19 cellular contexts compared by ENCODE assay signal in the genomic region with DNA sequence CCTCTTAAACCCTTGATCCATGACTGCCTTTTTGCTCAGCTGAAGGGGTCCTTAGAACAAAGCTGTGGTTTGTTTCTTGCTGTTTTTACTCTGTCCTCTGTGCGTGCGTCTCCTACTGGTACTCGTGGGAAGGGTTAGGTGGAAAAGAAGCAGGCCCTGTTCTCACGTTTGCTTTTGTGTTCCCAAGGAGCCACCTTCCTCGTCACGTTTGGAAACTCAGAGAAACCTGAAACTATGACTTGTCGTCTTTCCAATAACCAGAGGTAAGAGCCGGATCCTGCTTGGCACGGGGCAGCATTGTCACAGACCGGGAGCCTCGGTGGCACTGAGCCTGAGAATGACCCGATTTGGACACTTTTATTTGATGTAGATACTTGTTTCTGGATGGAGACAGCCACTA. TPM values are rescaled to one million over a fixed set of nuclear protein-coding genes. Genes with fewer than 3 reads are reported as not detected.
DNase-seq lines count a peak whose midpoint lies in the region; ATAC-seq and TF ChIP-seq lines count a peak whose summit lies in the region.
"Had no signal": no experiment of that assay in that cellular context is flagged by ENCODE, and none has a peak within 500 bp of the region (broad histone marks: within the 10 kb centered on the region; RNA-seq: fewer than 3 reads in every experiment).

No MANE protein-coding gene starts in this region.

- BruUV-seq in MCF 10A (replicated peaks; lab: Mats Ljungman, UMichigan): no TSS peak

- H3K4me1 ChIP-seq in breast epithelium: peaks cover 0 to 24% of the 10 kb centered on the region in 2 donors
- H3K4me1 ChIP-seq in body of pancreas: peaks cover 68% of the 10 kb centered on the region
- H3K4me1 ChIP-seq in thyroid gland: peaks cover 19 to 36% of the 10 kb centered on the region in 2 donors

- CTCF ChIA-PET in MCF 10A (lab: Yijun Ruan, JAX): interaction anchor here (0.6 kb wide), 1 partner anchor 193 kb away, joined by 3 read pairs; no protein-coding TSS in a partner anchor

- no peak overlapping the region for H3K4me3 ChIP-seq in breast epithelium
- no peak overlapping the region for H3K4me3 ChIP-seq in body of pancreas
- no peak overlapping the region for H3K4me3 ChIP-seq in thyroid gland (replicated peaks in 1 of 3)

- DNase-seq in breast epithelium (ENCODE audit: low spot score in 2 of 2): peak in 1 of 2 donors; percentile 72
- no peak for DNase-seq in MCF 10A (ENCODE audit: unreplicated experiment)
- DNase-seq in body of pancreas: peak in 3 of 4 donors; percentile 27 to 50 (median 47)
- peak; percentile 32 for DNase-seq in medulla oblongata (ENCODE audit: extremely low spot score)
- peak; percentile 83 to 91 for DNase-seq in thyroid gland
- DNase-seq in ureter (ENCODE audit: low spot score): no peak
- DNase-seq in NCI-H1930 (lab: John Stamatoyannopoulos, UW): no peak
- DNase-seq in ecto neural progenitor cell (ENCODE audit: low spot score): no peak
- DNase-seq: activated T-cell treated with anti-CD3 and anti-CD28 coated beads, Interleukin-2, amount 50 U/mL, for 72 hours; BE2C; Calu3; KBM-7; NCI-H1048; NCI-H2171 treated with DMSO at 0.1 percent for 48 hours; PC-3; stimulated activated CD4-positive, alpha-beta T cell treated with anti-CD3 and anti-CD28 coated beads, Interleukin-2, amount 100 ng/mL, for 24 hours; stimulated activated naive CD4-positive, alpha-beta T cell treated with Interleukin-2 at 50 U/mL for 16 hours had no signal

- no peaks in the 10 kb centered on the region for H3K36me3 ChIP-seq in breast epithelium
- peaks cover 0 to 6% of the 10 kb centered on the region in 2 donors for H3K36me3 ChIP-seq in body of pancreas (replicated peaks in 1 of 2; ENCODE audit: insufficient read depth in 1 of 2, low read depth in 2 of 2)
- peaks cover 14 to 19% of the 10 kb centered on the region in 2 donors for H3K36me3 ChIP-seq in thyroid gland

- H3K9me3 ChIP-seq in breast epithelium (no peaks in the 10 kb centered on the region), body of pancreas (no peaks in the 10 kb centered on the region), thyroid gland (no peaks in the 10 kb centered on the region)
- H3K9me3 ChIP-seq: BE2C had no signal

- no peaks in the 10 kb centered on the region for H3K27me3 Mint-ChIP-seq in MCF 10A (ENCODE audit: insufficient read depth, unreplicated experiment)
- H3K27me3 Mint-ChIP-seq: activated naive CD4-positive, alpha-beta T cell treated with anti-CD3 and anti-CD28 coated beads, Interleukin-2, amount 50 U/mL, for 24 hours; dendritic cell treated with granulocyte-macrophage colony-stimulating factor and Interleukin-4, amounts not matched to agents 40 ng/mL and 50 ng/mL, for 4 days had no signal

- H3K36me3 Mint-ChIP-seq in MCF 10A (ENCODE audit: insufficient read depth, unreplicated experiment): peaks cover 47% of the 10 kb centered on the region
- H3K36me3 Mint-ChIP-seq: activated naive CD4-positive, alpha-beta T cell treated with anti-CD3 and anti-CD28 coated beads, Interleukin-2, amount 50 U/mL, for 24 hours had no signal

- no peaks in the 10 kb centered on the region for H3K4me1 Mint-ChIP-seq in MCF 10A (ENCODE audit: insufficient read depth, unreplicated experiment)
- H3K4me1 Mint-ChIP-seq: activated naive CD4-positive, alpha-beta T cell treated with anti-CD3 and anti-CD28 coated beads, Interleukin-2, amount 50 U/mL, for 24 hours had no signal

- no peak for TF ChIP-seq POLR2A in breast epithelium (IDR thresholded peaks at IDR 0.05)
- no peak for TF ChIP-seq POLR2A in body of pancreas (IDR thresholded peaks at IDR 0.05)
- peak in 1 of 2 donors; percentile 51 for TF ChIP-seq POLR2A in thyroid gland (IDR thresholded peaks at IDR 0.05)

- H3K4me3 Mint-ChIP-seq in MCF 10A (ENCODE audit: unreplicated experiment): no peak overlapping the region
- H3K4me3 Mint-ChIP-seq: activated naive CD4-positive, alpha-beta T cell treated with anti-CD3 and anti-CD28 coated beads, Interleukin-2, amount 50 U/mL, for 24 hours; activated T-cell treated with anti-CD3 and anti-CD28 coated beads, Interleukin-2, amount 50 U/mL, for 72 hours; dendritic cell treated with granulocyte-macrophage colony-stimulating factor and Interleukin-4, amounts not matched to agents 40 ng/mL and 50 ng/mL, for 4 days had no signal

- POLR2A ChIA-PET in MCF 10A (lab: Yijun Ruan, JAX): no interaction called here

- H3K27me3 ChIP-seq in breast epithelium (no peaks in the 10 kb centered on the region), body of pancreas (no peaks in the 10 kb centered on the region), thyroid gland (no peaks in the 10 kb centered on the region)
- H3K27me3 ChIP-seq: BE2C had no signal

- peak overlapping the region; percentile 80 to 84 for H3K27ac ChIP-seq in breast epithelium
- no peak overlapping the region for H3K27ac ChIP-seq in body of pancreas
- H3K27ac ChIP-seq in thyroid gland: peak overlapping the region; percentile 79 to 92 (median 92)

- no peaks in the 10 kb centered on the region for H3K9me3 Mint-ChIP-seq in MCF 10A (ENCODE audit: unreplicated experiment)
- H3K9me3 Mint-ChIP-seq: activated naive CD4-positive, alpha-beta T cell treated with anti-CD3 and anti-CD28 coated beads, Interleukin-2, amount 50 U/mL, for 24 hours; activated T-cell treated with anti-CD3 and anti-CD28 coated beads, Interleukin-2, amount 50 U/mL, for 72 hours; dendritic cell treated with granulocyte-macrophage colony-stimulating factor and Interleukin-4, amounts not matched to agents 40 ng/mL and 50 ng/mL, for 4 days had no signal

- TF ChIP-seq CTCF in breast epithelium (IDR thresholded peaks at IDR 0.05) (peak in 2 of 3 donors; percentile 30 to 52), MCF 10A (IDR thresholded peaks at IDR 0.05; ENCODE audit: unreplicated experiment) (no peak), body of pancreas (IDR thresholded peaks at IDR 0.05) (peak in 2 of 7 experiments; percentile 4 to 5), thyroid gland (IDR thresholded peaks at IDR 0.05) (peak in 5 of 6 experiments; percentile 13 to 66 (median 46))

- ATAC-seq in body of pancreas: no peak
- ATAC-seq: activated T-cell treated with anti-CD3 and anti-CD28 coated beads, Interleukin-2, amount 50 U/mL, for 72 hours; PC-3 had no signal

- no peak overlapping the region for H3K27ac Mint-ChIP-seq in MCF 10A (ENCODE audit: low read depth, unreplicated experiment)
- H3K27ac Mint-ChIP-seq: activated naive CD4-positive, alpha-beta T cell treated with anti-CD3 and anti-CD28 coated beads, Interleukin-2, amount 50 U/mL, for 24 hours; activated T-cell treated with anti-CD3 and anti-CD28 coated beads, Interleukin-2, amount 50 U/mL, for 72 hours; dendritic cell treated with granulocyte-macrophage colony-stimulating factor and Interleukin-4, amounts not matched to agents 40 ng/mL and 50 ng/mL, for 4 days had no signal

- 51 to 62% methylated on average over 12 of the region's 12 CpGs for WGBS in body of pancreas, 2 donors
- WGBS in thyroid gland, 2 donors: 39 to 47% methylated on average over 12 of the region's 12 CpGs

- intact Hi-C loops in breast epithelium (cut with DNase I; ENCODE audit: low total_unique reads) (no loop called here), MCF 10A (cut with micrococcal nuclease) (no loop called here), body of pancreas (cut with DNase I) (no loop called here), thyroid gland (cut with DNase I) (no loop called here)

RNA-seq across cellular contexts. Expression of gene ZFYVE21, which starts 13.1 kb away (rescaled TPM):
- total RNA-seq in breast epithelium (100 to 1,000 TPM in 1 of 3 donors, 10 to 100 TPM in 2; 57.4 to 140 (median 96.0) TPM), MCF 10A (2022) (28.6 and 35.5 TPM in 2 replicates), body of pancreas (10 to 100 TPM; 32.9 to 82.4 TPM), thyroid gland (100 to 1,000 TPM; 113 to 167 (median 131) TPM), ureter (90.9 TPM)

RNA-seq across cellular contexts. Expression of gene XRCC3, which starts 13.5 kb away (rescaled TPM):
- total RNA-seq in breast epithelium (10 to 100 TPM in 1 of 3 donors, 1 to 10 TPM in 2; 5.9 to 10.2 (median 5.9) TPM), MCF 10A (2022) (9.4 and 17.5 TPM in 2 replicates), body of pancreas (1 to 10 TPM; 3.9 to 5.6 TPM), thyroid gland (10 to 100 TPM in 1 of 4 donors, 1 to 10 TPM in 3; 3.3 to 15.7 (median 7.9) TPM), ureter (15.7 TPM)

Comparison
In these comparisons a context has a peak if more than half of its experiments do, and no peak if none do; other contexts are left out.
1. DNase-seq: peak in body of pancreas (3 of 4), medulla oblongata (single experiment) and thyroid gland (2 of 2); none in MCF 10A (single experiment), ureter (single experiment), NCI-H1930 (0 of 2) and ecto neural progenitor cell (single experiment).
2. H3K27ac ChIP-seq: peak in breast epithelium (2 of 2) and thyroid gland (3 of 3); none in body of pancreas (0 of 4).